In the genomic region with DNA sequence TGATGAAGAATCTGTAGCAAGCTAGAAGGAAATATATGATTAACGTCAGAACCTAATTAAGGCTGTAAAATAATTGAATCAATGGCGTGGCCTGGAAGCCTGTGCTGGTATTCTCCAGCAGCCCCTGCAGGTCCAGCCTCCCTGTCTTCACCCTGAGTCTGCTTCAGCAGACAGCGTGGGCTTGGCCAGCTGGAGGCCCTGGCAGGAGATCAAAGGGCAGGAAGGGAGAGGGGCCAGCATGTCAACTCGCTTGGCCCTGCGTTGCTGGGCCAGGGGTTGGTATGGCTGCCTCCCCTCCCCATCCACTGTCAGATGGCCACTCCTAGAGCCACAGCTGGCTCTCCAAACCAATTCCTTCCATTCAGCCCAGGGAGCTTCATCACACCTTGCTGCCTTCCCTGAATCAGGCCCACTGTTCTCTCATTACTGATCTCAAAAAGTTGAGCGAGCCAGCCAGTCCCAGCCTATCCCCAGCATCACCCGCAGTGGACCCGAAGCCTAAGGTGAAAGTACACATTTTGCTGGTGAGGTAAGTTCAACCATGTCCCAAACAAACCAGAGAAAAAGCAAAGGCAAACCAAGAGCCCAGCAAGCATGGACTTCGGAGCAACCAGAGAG, we compare ENCODE assay signal across 1 cellular context.
TF ChIP-seq lines count a peak whose summit lies in the region.

No MANE protein-coding gene starts in this region.

TF ChIP-seq in SK-N-SH, 30 proteins besides CTCF, POLR2A, EP300 and RAD21 (continued from another document):
- TF ChIP-seq JUND (IDR thresholded peaks at IDR 0.05), result no peak
- TF ChIP-seq RCOR1 (IDR thresholded peaks at IDR 0.05; ENCODE audit: low read length), result peak; percentile 98
- no peak for TF ChIP-seq ELF1 (IDR thresholded peaks at IDR 0.05)
- peak; percentile 14; the same call in 1 of the 2 replicates for TF ChIP-seq SMC3 (IDR thresholded peaks at IDR 0.05; ENCODE audit: low read depth, low read length)
- TF ChIP-seq CHD2 (IDR thresholded peaks at IDR 0.05; ENCODE audit: low read length, partially characterized antibody), result peak; percentile 67
